ENCODE assay signal across 19 cellular contexts in genomic region chr1:215287362-215287761, GRCh38.
"Had no signal": no experiment of that assay in that cellular context is flagged by ENCODE, and none has a peak within 500 bp of the region (broad histone marks: within the 10 kb centered on the region; RNA-seq: fewer than 3 reads in every experiment).

No MANE protein-coding gene starts in this region.

- H3K4me3 ChIP-seq: esophagus muscularis mucosa, left lung, neural progenitor cell, prostate gland, right atrium auricular region, transverse colon, vagina had no signal

- DNase-seq: activated CD4-positive, alpha-beta memory T cell treated with anti-CD3 and anti-CD28 coated beads, Interleukin-2, amount 10 ng/mL, durations not matched to agents 7 days and 5 days; activated CD4-positive, alpha-beta T cell treated with anti-CD3 and anti-CD28 coated beads for 48 hours; activated CD4-positive, CD25-positive, alpha-beta regulatory T cell; activated CD8-positive, alpha-beta memory T cell treated with anti-CD3 and anti-CD28 coated beads, Interleukin-2, amount 10 ng/mL, durations not matched to agents 7 days and 5 days; activated naive CD4-positive, alpha-beta T cell; activated naive CD8-positive, alpha-beta T cell treated with anti-CD3 and anti-CD28 coated beads for 36 hours; amniotic stem cell; effector CD8-positive, alpha-beta T cell; head of caudate nucleus; left lung; mammary epithelial cell; stimulated activated naive CD8-positive, alpha-beta T cell treated with anti-CD3 and anti-CD28 coated beads, Interleukin-15, Interleukin-2, amounts not matched to agents 100 U/mL and 50 U/mL, for 24 hours; T-helper 9 cell; transverse colon had no signal

- ATAC-seq: activated CD8-positive, alpha-beta memory T cell treated with anti-CD3 and anti-CD28 coated beads, Interleukin-2, amount 10 ng/mL, durations not matched to agents 7 days and 5 days; left lung; stimulated activated naive CD8-positive, alpha-beta T cell treated with anti-CD3 and anti-CD28 coated beads, Interleukin-15, Interleukin-2, amounts not matched to agents 100 U/mL and 50 U/mL, for 24 hours had no signal
